In genomic region chr19:55603581-55604292, GRCh38 we compare ENCODE assay signal across 1 cellular context.
TF ChIP-seq lines count a peak whose summit lies in the region.

No MANE protein-coding gene starts in this region.

TF ChIP-seq in GM12878, 131 proteins besides CTCF, POLR2A, EP300 and RAD21:
- TF ChIP-seq ATF7 (IDR thresholded peaks at IDR 0.05; ENCODE audit: low read depth), result no peak
- no peak for TF ChIP-seq YBX1 (IDR thresholded peaks at IDR 0.05)
- no peak for TF ChIP-seq CBX5 (IDR thresholded peaks at IDR 0.05; ENCODE audit: low read depth)
- TF ChIP-seq ZBTB40 (IDR thresholded peaks at IDR 0.05; ENCODE audit: borderline replicate concordance), result no peak
- no peak for TF ChIP-seq SRF (IDR thresholded peaks at IDR 0.05; ENCODE audit: low read depth in 2 of 2, low read length in 2 of 2)
- no peak for TF ChIP-seq PML (IDR thresholded peaks at IDR 0.05; ENCODE audit: low read length)
- TF ChIP-seq TARDBP (IDR thresholded peaks at IDR 0.05; ENCODE audit: borderline replicate concordance), result no peak
- TF ChIP-seq, protein P1, sequence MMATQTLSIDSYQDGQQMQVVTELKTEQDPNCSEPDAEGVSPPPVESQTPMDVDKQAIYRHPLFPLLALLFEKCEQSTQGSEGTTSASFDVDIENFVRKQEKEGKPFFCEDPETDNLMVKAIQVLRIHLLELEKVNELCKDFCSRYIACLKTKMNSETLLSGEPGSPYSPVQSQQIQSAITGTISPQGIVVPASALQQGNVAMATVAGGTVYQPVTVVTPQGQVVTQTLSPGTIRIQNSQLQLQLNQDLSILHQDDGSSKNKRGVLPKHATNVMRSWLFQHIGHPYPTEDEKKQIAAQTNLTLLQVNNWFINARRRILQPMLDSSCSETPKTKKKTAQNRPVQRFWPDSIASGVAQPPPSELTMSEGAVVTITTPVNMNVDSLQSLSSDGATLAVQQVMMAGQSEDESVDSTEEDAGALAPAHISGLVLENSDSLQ (IDR thresholded peaks at IDR 0.05), result no peak
- TF ChIP-seq CREB1 (IDR thresholded peaks at IDR 0.05; ENCODE audit: low read depth), result no peak
- TF ChIP-seq STAT1 (conservative IDR thresholded peaks at IDR 0.05), result no peak
